14 cellular contexts compared by ENCODE assay signal in the genomic region with DNA sequence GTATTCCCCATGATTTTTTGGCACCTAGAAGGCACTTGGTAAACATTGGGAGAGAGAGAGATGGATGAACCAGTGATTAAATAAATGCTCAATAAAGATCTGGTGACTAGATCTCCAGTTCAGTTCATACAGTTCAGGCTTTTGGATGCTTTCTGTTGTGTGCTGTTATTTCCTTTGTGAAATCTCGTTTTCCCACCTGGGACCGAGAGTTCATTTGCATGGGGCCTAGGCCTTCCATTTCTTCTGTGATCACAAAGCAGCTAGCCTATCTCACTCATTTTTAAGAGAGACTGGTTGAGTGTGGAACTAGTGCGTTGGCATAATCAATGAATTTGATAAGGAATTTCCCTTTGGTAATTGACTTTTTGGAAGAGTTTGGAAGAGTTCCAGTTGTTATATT.
DNase-seq lines count a peak whose midpoint lies in the region; ATAC-seq and TF ChIP-seq lines count a peak whose summit lies in the region.
"Had no signal": no experiment of that assay in that cellular context is flagged by ENCODE, and none has a peak within 500 bp of the region (broad histone marks: within the 10 kb centered on the region; RNA-seq: fewer than 3 reads in every experiment).

No MANE protein-coding gene starts in this region.

- H3K9me2 ChIP-seq in GM23248 (ENCODE audit: insufficient read depth), result no peaks in the 10 kb centered on the region

- H3F3A ChIP-seq in GM23248 (ENCODE audit: insufficient read depth), result no peaks in the 10 kb centered on the region

- BruUV-seq in mammary epithelial cell (replicated peaks; lab: Mats Ljungman, UMichigan), result no TSS peak

- H3K9ac ChIP-seq in OCI-LY3 (ENCODE audit: low read length) (no peak overlapping the region), mammary epithelial cell (ENCODE audit: insufficient read depth, low read length) (no peak overlapping the region), GM23248 (no peak overlapping the region)

- intact Hi-C loops in mammary epithelial cell (cut with micrococcal nuclease), result no loop called here

- H3K36me3 ChIP-seq in OCI-LY3 (replicated peaks; ENCODE audit: low read depth, low read length) (peaks cover 22% of the 10 kb centered on the region), mammary epithelial cell (ENCODE audit: insufficient read depth, low read length) (no peaks in the 10 kb centered on the region), GM23248 (ENCODE audit: low read depth) (no peaks in the 10 kb centered on the region)
- H3K36me3 ChIP-seq: SJSA1 had no signal

- H4K20me1 ChIP-seq in OCI-LY3 (ENCODE audit: insufficient read depth, low read length) (no peaks in the 10 kb centered on the region), mammary epithelial cell (ENCODE audit: insufficient read depth, low read length) (no peaks in the 10 kb centered on the region), GM23248 (ENCODE audit: insufficient read depth) (no peaks in the 10 kb centered on the region)

- TF ChIP-seq CTCF in OCI-LY3 (IDR thresholded peaks at IDR 0.05; ENCODE audit: low read depth, low read length) (no peak), mammary epithelial cell (conservative IDR thresholded peaks at IDR 0.05 in 1 of 2, IDR thresholded peaks at IDR 0.05 in 1 of 2; ENCODE audit: extremely low read depth in 1 of 2, insufficient read depth in 1 of 2, low read depth in 1 of 2, low read length in 2 of 2) (no peak)

- no peaks in the 10 kb centered on the region for H3K9me3 ChIP-seq in OCI-LY3 (ENCODE audit: insufficient read depth, low read length)
- H3K9me3 ChIP-seq in mammary epithelial cell (replicated peaks; ENCODE audit: insufficient read depth, low read length), result no peaks in the 10 kb centered on the region
- H3K9me3 ChIP-seq in GM23248 (ENCODE audit: low read depth), result no peaks in the 10 kb centered on the region
- H3K9me3 ChIP-seq: SJSA1 had no signal

- peak overlapping the region; percentile 45 for H3K4me2 ChIP-seq in OCI-LY3 (ENCODE audit: low read length)
- H3K4me2 ChIP-seq in mammary epithelial cell (ENCODE audit: insufficient read depth, low read depth, low read length), result no peak overlapping the region
- no peak overlapping the region for H3K4me2 ChIP-seq in GM23248 (ENCODE audit: unreplicated experiment)

- dilution Hi-C loops in mammary epithelial cell (cut with HindIII; ENCODE audit: low sequenced_read_pairs), result no loop called here

- no peak overlapping the region for H3K27ac ChIP-seq in OCI-LY3 (ENCODE audit: low read length)
- H3K27ac ChIP-seq in mammary epithelial cell (ENCODE audit: insufficient read depth, low read depth, low read length), result no peak overlapping the region
- no peak overlapping the region for H3K27ac ChIP-seq in GM23248
- H3K27ac ChIP-seq: SJSA1 had no signal

- H3K4me3 ChIP-seq in OCI-LY3 (ENCODE audit: low read length) (no peak overlapping the region), mammary epithelial cell (replicated peaks in 1 of 3; ENCODE audit: insufficient read depth in 1 of 3, low read depth in 2 of 3, low read length in 3 of 3) (no peak overlapping the region), GM23248 (no peak overlapping the region)
- H3K4me3 ChIP-seq: SJSA1 had no signal

- ATAC-seq in GM18861 (IDR thresholded peaks at IDR 0.05; ENCODE audit: unreplicated experiment) (peak; percentile 78), GM21381 (IDR thresholded peaks at IDR 0.05; ENCODE audit: unreplicated experiment) (peak; percentile 88), HG03025 (IDR thresholded peaks at IDR 0.05; ENCODE audit: low FRiP score, unreplicated experiment) (peak; percentile 90)
- ATAC-seq: activated naive CD8-positive, alpha-beta T cell treated with anti-CD3 and anti-CD28 coated beads, Interleukin-2, amount 50 U/mL, for 24 hours had no signal

- H2AFZ ChIP-seq in OCI-LY3 (ENCODE audit: low read depth, low read length) (no peak overlapping the region), mammary epithelial cell (ENCODE audit: low read depth, low read length) (no peak overlapping the region), GM23248 (no peak overlapping the region)

- in situ Hi-C loops in mammary epithelial cell (cut with MboI; ENCODE audit: low sequenced_read_pairs in 2 of 2), result no loop called here
- in situ Hi-C loops in GM23248 (cut with MboI), result no loop called here

- 97% methylated on average over 3 of the region's 3 CpGs for WGBS in mammary epithelial cell (ENCODE audit: low coverage, missing lambda C conversion rate)
- 98% methylated on average over 3 of the region's 3 CpGs for WGBS in GM23248 (ENCODE audit: low coverage in 1 of 2, low lambda C conversion rate in 2 of 2, missing lambda C conversion rate in 2 of 2), 2 experiments

- CTCF ChIA-PET in mammary epithelial cell (lab: Charles Lee; ENCODE audit: low non-redundant PET), result no interaction called here

- no peaks in the 10 kb centered on the region for H3K27me3 ChIP-seq in OCI-LY3 (ENCODE audit: low read depth, low read length)
- no peaks in the 10 kb centered on the region for H3K27me3 ChIP-seq in mammary epithelial cell (ENCODE audit: insufficient read depth, low read length)
- H3K27me3 ChIP-seq in GM23248 (replicated peaks; ENCODE audit: insufficient read depth), result no peaks in the 10 kb centered on the region
- H3K27me3 ChIP-seq: SJSA1 had no signal

- DNase-seq in NCI-H187 treated with DMSO at 0.1 percent for 48 hours (lab: John Stamatoyannopoulos, UW), result no peak
- DNase-seq in kidney tubule cell (ENCODE audit: low spot score), result no peak
- no peak for DNase-seq in mammary epithelial cell
- no peak for DNase-seq in GM23248
- DNase-seq: activated CD8-positive, alpha-beta memory T cell treated with anti-CD3 and anti-CD28 coated beads, Interleukin-2, amount 50 U/mL, for 4 hours; activated naive CD8-positive, alpha-beta T cell treated with anti-CD3 and anti-CD28 coated beads, Interleukin-2, amount 50 U/mL, for 24 hours; C1 segment of cervical spinal cord; NCI-H526 treated with DMSO at 0.1 percent for 48 hours; stimulated activated CD4-positive, alpha-beta T cell treated with anti-CD3 and anti-CD28 coated beads, Interleukin-4, amount 100 ng/mL, for 4 hours had no signal

- H3K4me1 ChIP-seq in OCI-LY3 (ENCODE audit: low read length) (peaks cover 38% of the 10 kb centered on the region), mammary epithelial cell (ENCODE audit: insufficient read depth, low read length) (no peaks in the 10 kb centered on the region), GM23248 (ENCODE audit: insufficient read depth) (no peaks in the 10 kb centered on the region)

- H3K79me2 ChIP-seq in OCI-LY3 (ENCODE audit: low read length), result no peaks in the 10 kb centered on the region
- no peaks in the 10 kb centered on the region for H3K79me2 ChIP-seq in mammary epithelial cell (ENCODE audit: insufficient read depth, low read length)
- H3K79me2 ChIP-seq in GM23248 (ENCODE audit: insufficient read depth), result no peaks in the 10 kb centered on the region
